In the genomic region with DNA sequence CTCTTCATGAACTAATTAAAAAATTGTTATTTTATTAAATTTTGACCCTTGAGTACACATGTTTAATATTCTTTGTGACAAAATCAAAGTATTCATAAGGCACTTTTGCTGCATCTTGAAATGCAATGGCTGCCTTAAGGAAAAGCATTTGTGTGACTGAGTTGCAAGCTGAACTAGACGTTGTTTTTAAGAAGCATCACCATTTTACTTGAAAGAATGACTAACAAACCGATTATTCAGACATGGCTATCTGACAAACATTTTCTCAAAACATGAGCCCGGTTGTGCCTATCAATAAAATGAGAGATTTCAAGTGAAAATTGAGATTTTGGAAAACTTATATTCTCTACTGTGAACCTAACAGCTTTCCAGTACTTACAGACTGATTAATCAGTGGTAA, we compare ENCODE assay signal across 18 cellular contexts. TPM values are rescaled to one million over a fixed set of nuclear protein-coding genes. Genes with fewer than 3 reads are reported as not detected.
DNase-seq lines count a peak whose midpoint lies in the region; ATAC-seq and TF ChIP-seq lines count a peak whose summit lies in the region.
"Had no signal": no experiment of that assay in that cellular context is flagged by ENCODE, and none has a peak within 500 bp of the region (broad histone marks: within the 10 kb centered on the region; RNA-seq: fewer than 3 reads in every experiment).

No MANE protein-coding gene starts in this region.

- H3K79me2 ChIP-seq in ACC112 (ENCODE audit: control insufficient read depth, insufficient read depth, low read length, unreplicated experiment) (peaks cover 26% of the 10 kb centered on the region), hepatocyte (peaks cover 30% of the 10 kb centered on the region)

- peaks cover 18% of the 10 kb centered on the region for H3K4me1 ChIP-seq in ACC112 (ENCODE audit: control insufficient read depth, insufficient read depth, low read length, unreplicated experiment)
- peaks cover 12% of the 10 kb centered on the region for H3K4me1 ChIP-seq in hepatocyte (ENCODE audit: insufficient read depth)

- no peak for TF ChIP-seq CTCF in Calu3 (IDR thresholded peaks at IDR 0.05; ENCODE audit: unreplicated experiment)
- no peak for TF ChIP-seq CTCF in hepatocyte (IDR thresholded peaks at IDR 0.05; ENCODE audit: poor library complexity)

- H3K9me3 ChIP-seq in hepatocyte (ENCODE audit: low read depth), result no peaks in the 10 kb centered on the region
- H3K9me3 ChIP-seq: heart left ventricle, Peyer's patch, upper lobe of left lung had no signal

- CTCF ChIA-PET in Calu3 (lab: Charles Lee), result interaction anchor here (0.6 to 1.5 kb wide), 2 partner anchors 8 to 100 kb away, joined by 3 to 5 read pairs; no protein-coding TSS in a partner anchor
- CTCF ChIA-PET in T-cell (lab: Charles Lee), result interaction anchor here in 1 of 2 donors (1.0 kb wide), 1 partner anchor 72 kb away, joined by 4 read pairs; no protein-coding TSS in a partner anchor

- DNase-seq in Calu3 (no peak), T-cell (no peak), hepatocyte (ENCODE audit: low spot score) (no peak), immature natural killer cell (no peak), AG08396 (ENCODE audit: low spot score) (no peak), activated gamma-delta T cell (lab: John Stamatoyannopoulos, UW) (no peak)
- DNase-seq: H9, heart left ventricle, KBM-7, left colon, NCI-H146, NCI-H524, Peyer's patch, upper lobe of left lung had no signal

- H3K36me3 ChIP-seq in ACC112 (ENCODE audit: insufficient read depth, low read length), result peaks cover 18% of the 10 kb centered on the region
- H3K36me3 ChIP-seq in hepatocyte (replicated peaks; ENCODE audit: insufficient read depth, low read depth), result no peaks in the 10 kb centered on the region

- intact Hi-C loops in Calu3 (cut with micrococcal nuclease; ENCODE audit: unreplicated experiment), result loop anchor here (2.0 kb wide), 1 partner anchor 61 kb away; a partner anchor contains a TSS

- peak overlapping the region; percentile 82 for H3K4me2 ChIP-seq in hepatocyte

- no peaks in the 10 kb centered on the region for H3K27me3 ChIP-seq in ACC112 (ENCODE audit: insufficient read depth, low read length)
- no peaks in the 10 kb centered on the region for H3K27me3 ChIP-seq in hepatocyte
- H3K27me3 ChIP-seq: heart left ventricle, Peyer's patch, upper lobe of left lung had no signal

- no TSS peak for BruUV-seq in Calu3 (replicated peaks; lab: Mats Ljungman, UMichigan)

- H4K20me1 ChIP-seq in hepatocyte (ENCODE audit: insufficient read depth, poor library complexity, severe bottlenecking), result no peaks in the 10 kb centered on the region

- peaks cover 44% of the 10 kb centered on the region for H3K36me3 Mint-ChIP-seq in Calu3 (ENCODE audit: insufficient read depth, unreplicated experiment)
- H3K36me3 Mint-ChIP-seq in T-cell, result peaks cover 32% of the 10 kb centered on the region
- H3K36me3 Mint-ChIP-seq in immature natural killer cell, result peaks cover 14 to 19% (median 17%) of the 10 kb centered on the region in 3 donors

- H2AFZ ChIP-seq in ACC112 (ENCODE audit: low read length, unreplicated experiment), result no peak overlapping the region
- no peak overlapping the region for H2AFZ ChIP-seq in hepatocyte

- ATAC-seq in T-cell (replicated peaks in 1 of 4), result no peak
- ATAC-seq in GM18868 (IDR thresholded peaks at IDR 0.05; ENCODE audit: unreplicated experiment), result no peak
- ATAC-seq: activated naive CD4-positive, alpha-beta T cell treated with anti-CD3 and anti-CD28 coated beads, Interleukin-2, amount 50 U/mL, for 72 hours; heart left ventricle; left colon had no signal

- H3K27me3 Mint-ChIP-seq in Calu3 (ENCODE audit: unreplicated experiment) (no peaks in the 10 kb centered on the region), T-cell (no peaks in the 10 kb centered on the region), immature natural killer cell (ENCODE audit: low read depth in 3 of 3) (peaks cover 3 to 16% (median 4%) of the 10 kb centered on the region in 3 donors)

- H3K27ac Mint-ChIP-seq in Calu3 (ENCODE audit: unreplicated experiment), result no peak overlapping the region
- no peak overlapping the region for H3K27ac Mint-ChIP-seq in T-cell
- no peak overlapping the region for H3K27ac Mint-ChIP-seq in immature natural killer cell
- H3K27ac Mint-ChIP-seq: activated naive CD4-positive, alpha-beta T cell treated with anti-CD3 and anti-CD28 coated beads, Interleukin-2, amount 50 U/mL, for 72 hours; CD14-positive monocyte; H9 had no signal

- no peaks in the 10 kb centered on the region for H3K9me3 Mint-ChIP-seq in Calu3 (ENCODE audit: low read depth, unreplicated experiment)
- H3K9me3 Mint-ChIP-seq in T-cell, result no peaks in the 10 kb centered on the region
- no peaks in the 10 kb centered on the region for H3K9me3 Mint-ChIP-seq in immature natural killer cell
- H3K9me3 Mint-ChIP-seq: activated naive CD4-positive, alpha-beta T cell treated with anti-CD3 and anti-CD28 coated beads, Interleukin-2, amount 50 U/mL, for 72 hours had no signal

- POLR2A ChIA-PET in T-cell (lab: Charles Lee), result no interaction called here

- H3K4me1 Mint-ChIP-seq in Calu3 (ENCODE audit: low read depth, unreplicated experiment) (peaks cover 18% of the 10 kb centered on the region), T-cell (peaks cover 28 to 33% (median 32%) of the 10 kb centered on the region in 3 donors), immature natural killer cell (peaks cover 27 to 41% of the 10 kb centered on the region in 2 donors)

- H3K4me3 ChIP-seq in ACC112 (ENCODE audit: low read depth, low read length) (peak overlapping the region; percentile 3; the same call in 1 of the 2 replicates), hepatocyte (no peak overlapping the region)
- H3K4me3 ChIP-seq: heart left ventricle, Peyer's patch, upper lobe of left lung had no signal

- H3K27ac ChIP-seq in ACC112 (ENCODE audit: low read depth, low read length) (no peak overlapping the region), hepatocyte (no peak overlapping the region)
- H3K27ac ChIP-seq: heart left ventricle, Peyer's patch, upper lobe of left lung had no signal

- H3K4me3 Mint-ChIP-seq in Calu3 (ENCODE audit: low read depth, unreplicated experiment) (peak overlapping the region; percentile 69), T-cell (peak overlapping the region in 2 of 3 donors; percentile 37 to 39), immature natural killer cell (peak overlapping the region in 1 of 5 donors; percentile 41)
- H3K4me3 Mint-ChIP-seq: CD14-positive monocyte had no signal

- WGBS in hepatocyte (ENCODE audit: low lambda C conversion rate, missing lambda C conversion rate), result 90% methylated on average over 3 of the region's 3 CpGs

- H3K9me2 ChIP-seq in hepatocyte (replicated peaks; ENCODE audit: insufficient read depth), result no peaks in the 10 kb centered on the region

RNA-seq across cellular contexts. Expression of a gene that starts 2.8 kb away (rescaled TPM):
- total RNA-seq in Calu3 (2022) (18.2 and 25.6 TPM in 2 replicates), T-cell (10 to 100 TPM; 18.2 to 25.0 (median 24.0) TPM), hepatocyte (27.6 and 28.8 TPM in 2 replicates)
- polyA plus RNA-seq in hepatocyte (15.5 and 16.0 TPM in 2 replicates), immature natural killer cell (10 to 100 TPM; 20.3 to 22.0 (median 21.7) TPM)
